In genomic region chr11:85970593-85970992, GRCh38 we compare ENCODE assay signal across 1 cellular context.
TF ChIP-seq lines count a peak whose summit lies in the region.

No MANE protein-coding gene starts in this region.

TF ChIP-seq in HepG2, 621 proteins besides CTCF, POLR2A, EP300 and RAD21 (continued from another document and continues in another):
- TF ChIP-seq, protein P1, sequence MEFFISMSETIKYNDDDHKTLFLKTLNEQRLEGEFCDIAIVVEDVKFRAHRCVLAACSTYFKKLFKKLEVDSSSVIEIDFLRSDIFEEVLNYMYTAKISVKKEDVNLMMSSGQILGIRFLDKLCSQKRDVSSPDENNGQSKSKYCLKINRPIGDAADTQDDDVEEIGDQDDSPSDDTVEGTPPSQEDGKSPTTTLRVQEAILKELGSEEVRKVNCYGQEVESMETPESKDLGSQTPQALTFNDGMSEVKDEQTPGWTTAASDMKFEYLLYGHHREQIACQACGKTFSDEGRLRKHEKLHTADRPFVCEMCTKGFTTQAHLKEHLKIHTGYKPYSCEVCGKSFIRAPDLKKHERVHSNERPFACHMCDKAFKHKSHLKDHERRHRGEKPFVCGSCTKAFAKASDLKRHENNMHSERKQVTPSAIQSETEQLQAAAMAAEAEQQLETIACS (CRISPR knock-in tag; IDR thresholded peaks at IDR 0.05), result no peak
- peak; percentile 71 for TF ChIP-seq NCOA2 (CRISPR knock-in tag; IDR thresholded peaks at IDR 0.05)
- no peak for TF ChIP-seq ZZZ3 (CRISPR knock-in tag; IDR thresholded peaks at IDR 0.05; ENCODE audit: borderline replicate concordance)
- TF ChIP-seq CEBPG (CRISPR knock-in tag; IDR thresholded peaks at IDR 0.05), result peak; percentile 85
- 0 out of 2 replicates have a peak, but pooled peaks have one; percentile 37 for TF ChIP-seq HOXA5 (CRISPR knock-in tag; IDR thresholded peaks at IDR 0.05)
- no peak for TF ChIP-seq NCOA5 (CRISPR knock-in tag; IDR thresholded peaks at IDR 0.05)
- TF ChIP-seq, protein P2, sequence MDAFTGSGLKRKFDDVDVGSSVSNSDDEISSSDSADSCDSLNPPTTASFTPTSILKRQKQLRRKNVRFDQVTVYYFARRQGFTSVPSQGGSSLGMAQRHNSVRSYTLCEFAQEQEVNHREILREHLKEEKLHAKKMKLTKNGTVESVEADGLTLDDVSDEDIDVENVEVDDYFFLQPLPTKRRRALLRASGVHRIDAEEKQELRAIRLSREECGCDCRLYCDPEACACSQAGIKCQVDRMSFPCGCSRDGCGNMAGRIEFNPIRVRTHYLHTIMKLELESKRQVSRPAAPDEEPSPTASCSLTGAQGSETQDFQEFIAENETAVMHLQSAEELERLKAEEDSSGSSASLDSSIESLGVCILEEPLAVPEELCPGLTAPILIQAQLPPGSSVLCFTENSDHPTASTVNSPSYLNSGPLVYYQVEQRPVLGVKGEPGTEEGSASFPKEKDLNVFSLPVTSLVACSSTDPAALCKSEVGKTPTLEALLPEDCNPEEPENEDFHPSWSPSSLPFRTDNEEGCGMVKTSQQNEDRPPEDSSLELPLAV (CRISPR knock-in tag; conservative IDR thresholded peaks at IDR 0.05; ENCODE audit: low read depth), result no peak
- no peak for TF ChIP-seq IKZF1 (IDR thresholded peaks at IDR 0.05)
- no peak for TF ChIP-seq CEBPZ (IDR thresholded peaks at IDR 0.05; ENCODE audit: low read length)
- TF ChIP-seq FIP1L1 (IDR thresholded peaks at IDR 0.05; ENCODE audit: borderline replicate concordance, insufficient read depth, low read depth, low read length), result no peak
- no peak for TF ChIP-seq ZNF235 (CRISPR knock-in tag; IDR thresholded peaks at IDR 0.05; ENCODE audit: borderline replicate concordance)
- TF ChIP-seq ZFP36 (IDR thresholded peaks at IDR 0.05; ENCODE audit: borderline replicate concordance, low read depth, low read length, partially characterized antibody), result no peak
- peak; percentile 12; the same call in 1 of the 2 replicates for TF ChIP-seq TARDBP (CRISPR knock-in tag; IDR thresholded peaks at IDR 0.05)
- 0 out of 2 replicates have a peak, but pooled peaks have one; percentile 46 for TF ChIP-seq ZNF614 (CRISPR knock-in tag; IDR thresholded peaks at IDR 0.05; ENCODE audit: borderline replicate concordance)
- no peak for TF ChIP-seq ZNF549 (CRISPR knock-in tag; IDR thresholded peaks at IDR 0.05)
- TF ChIP-seq ARHGAP35 (CRISPR knock-in tag; IDR thresholded peaks at IDR 0.05; ENCODE audit: borderline replicate concordance), result no peak
- peak; percentile 58 for TF ChIP-seq SALL1 (CRISPR knock-in tag; IDR thresholded peaks at IDR 0.05)
- TF ChIP-seq, protein P3, sequence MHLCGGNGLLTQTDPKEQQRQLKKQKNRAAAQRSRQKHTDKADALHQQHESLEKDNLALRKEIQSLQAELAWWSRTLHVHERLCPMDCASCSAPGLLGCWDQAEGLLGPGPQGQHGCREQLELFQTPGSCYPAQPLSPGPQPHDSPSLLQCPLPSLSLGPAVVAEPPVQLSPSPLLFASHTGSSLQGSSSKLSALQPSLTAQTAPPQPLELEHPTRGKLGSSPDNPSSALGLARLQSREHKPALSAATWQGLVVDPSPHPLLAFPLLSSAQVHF (CRISPR knock-in tag; IDR thresholded peaks at IDR 0.05), result no peak
- TF ChIP-seq FOXP4 (CRISPR knock-in tag; IDR thresholded peaks at IDR 0.05), result peak; percentile 41; the same call in 1 of the 2 replicates
- peak; percentile 33; the same call in 1 of the 2 replicates for TF ChIP-seq LCORL (IDR thresholded peaks at IDR 0.05)
- peak; percentile 55; the same call in 1 of the 2 replicates for TF ChIP-seq LCORL (CRISPR knock-in tag; IDR thresholded peaks at IDR 0.05)
- 0 out of 2 replicates have a peak, but pooled peaks have one; percentile 68 for TF ChIP-seq ZNF775 (CRISPR knock-in tag; IDR thresholded peaks at IDR 0.05; ENCODE audit: borderline replicate concordance)
- no peak for TF ChIP-seq AFF4 (CRISPR knock-in tag; IDR thresholded peaks at IDR 0.05)
- no peak for TF ChIP-seq TCF12 (IDR thresholded peaks at IDR 0.05)
- TF ChIP-seq TCF12 (CRISPR knock-in tag; IDR thresholded peaks at IDR 0.05), result no peak
- TF ChIP-seq SP4 (CRISPR knock-in tag; IDR thresholded peaks at IDR 0.05), result no peak
- no peak for TF ChIP-seq MTF2 (CRISPR knock-in tag; IDR thresholded peaks at IDR 0.05; ENCODE audit: borderline replicate concordance)
- no peak for TF ChIP-seq CCDC6 (CRISPR knock-in tag; IDR thresholded peaks at IDR 0.05)
- no peak for TF ChIP-seq SMARCC2 (IDR thresholded peaks at IDR 0.05)
- TF ChIP-seq, protein P4, sequence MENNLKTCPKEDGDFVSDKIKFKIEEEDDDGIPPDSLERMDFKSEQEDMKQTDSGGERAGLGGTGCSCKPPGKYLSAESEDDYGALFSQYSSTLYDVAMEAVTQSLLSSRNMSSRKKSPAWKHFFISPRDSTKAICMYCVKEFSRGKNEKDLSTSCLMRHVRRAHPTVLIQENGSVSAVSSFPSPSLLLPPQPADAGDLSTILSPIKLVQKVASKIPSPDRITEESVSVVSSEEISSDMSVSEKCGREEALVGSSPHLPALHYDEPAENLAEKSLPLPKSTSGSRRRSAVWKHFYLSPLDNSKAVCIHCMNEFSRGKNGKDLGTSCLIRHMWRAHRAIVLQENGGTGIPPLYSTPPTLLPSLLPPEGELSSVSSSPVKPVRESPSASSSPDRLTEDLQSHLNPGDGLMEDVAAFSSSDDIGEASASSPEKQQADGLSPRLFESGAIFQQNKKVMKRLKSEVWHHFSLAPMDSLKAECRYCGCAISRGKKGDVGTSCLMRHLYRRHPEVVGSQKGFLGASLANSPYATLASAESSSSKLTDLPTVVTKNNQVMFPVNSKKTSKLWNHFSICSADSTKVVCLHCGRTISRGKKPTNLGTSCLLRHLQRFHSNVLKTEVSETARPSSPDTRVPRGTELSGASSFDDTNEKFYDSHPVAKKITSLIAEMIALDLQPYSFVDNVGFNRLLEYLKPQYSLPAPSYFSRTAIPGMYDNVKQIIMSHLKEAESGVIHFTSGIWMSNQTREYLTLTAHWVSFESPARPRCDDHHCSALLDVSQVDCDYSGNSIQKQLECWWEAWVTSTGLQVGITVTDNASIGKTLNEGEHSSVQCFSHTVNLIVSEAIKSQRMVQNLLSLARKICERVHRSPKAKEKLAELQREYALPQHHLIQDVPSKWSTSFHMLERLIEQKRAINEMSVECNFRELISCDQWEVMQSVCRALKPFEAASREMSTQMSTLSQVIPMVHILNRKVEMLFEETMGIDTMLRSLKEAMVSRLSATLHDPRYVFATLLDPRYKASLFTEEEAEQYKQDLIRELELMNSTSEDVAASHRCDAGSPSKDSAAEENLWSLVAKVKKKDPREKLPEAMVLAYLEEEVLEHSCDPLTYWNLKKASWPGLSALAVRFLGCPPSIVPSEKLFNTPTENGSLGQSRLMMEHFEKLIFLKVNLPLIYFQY (CRISPR knock-in tag; IDR thresholded peaks at IDR 0.05; ENCODE audit: borderline replicate concordance), result no peak
- TF ChIP-seq MXD4 (CRISPR knock-in tag; IDR thresholded peaks at IDR 0.05), result no peak
- no peak for TF ChIP-seq SIX1 (CRISPR knock-in tag; IDR thresholded peaks at IDR 0.05; ENCODE audit: borderline replicate concordance)
- no peak for TF ChIP-seq TBP (CRISPR knock-in tag; IDR thresholded peaks at IDR 0.05)
- 0 out of 2 replicates have a peak, but pooled peaks have one; percentile 45 for TF ChIP-seq TCF7 (IDR thresholded peaks at IDR 0.05; ENCODE audit: low read depth)
- no peak for TF ChIP-seq SRF (IDR thresholded peaks at IDR 0.05; ENCODE audit: low read depth, low read length)
- no peak for TF ChIP-seq ISX (CRISPR knock-in tag; conservative IDR thresholded peaks at IDR 0.05)
- no peak for TF ChIP-seq MEF2D (CRISPR knock-in tag; IDR thresholded peaks at IDR 0.05)
- no peak for TF ChIP-seq EEA1 (CRISPR knock-in tag; IDR thresholded peaks at IDR 0.05; ENCODE audit: borderline replicate concordance)
- peak; percentile 55 for TF ChIP-seq PITX1 (CRISPR knock-in tag; IDR thresholded peaks at IDR 0.05)
- peak; percentile 75; the same call in 1 of the 2 replicates for TF ChIP-seq TBX2 (CRISPR knock-in tag; IDR thresholded peaks at IDR 0.05; ENCODE audit: borderline replicate concordance)
- TF ChIP-seq POLR2G (IDR thresholded peaks at IDR 0.05; ENCODE audit: low read depth, low read length), result no peak
- TF ChIP-seq, protein P5, sequence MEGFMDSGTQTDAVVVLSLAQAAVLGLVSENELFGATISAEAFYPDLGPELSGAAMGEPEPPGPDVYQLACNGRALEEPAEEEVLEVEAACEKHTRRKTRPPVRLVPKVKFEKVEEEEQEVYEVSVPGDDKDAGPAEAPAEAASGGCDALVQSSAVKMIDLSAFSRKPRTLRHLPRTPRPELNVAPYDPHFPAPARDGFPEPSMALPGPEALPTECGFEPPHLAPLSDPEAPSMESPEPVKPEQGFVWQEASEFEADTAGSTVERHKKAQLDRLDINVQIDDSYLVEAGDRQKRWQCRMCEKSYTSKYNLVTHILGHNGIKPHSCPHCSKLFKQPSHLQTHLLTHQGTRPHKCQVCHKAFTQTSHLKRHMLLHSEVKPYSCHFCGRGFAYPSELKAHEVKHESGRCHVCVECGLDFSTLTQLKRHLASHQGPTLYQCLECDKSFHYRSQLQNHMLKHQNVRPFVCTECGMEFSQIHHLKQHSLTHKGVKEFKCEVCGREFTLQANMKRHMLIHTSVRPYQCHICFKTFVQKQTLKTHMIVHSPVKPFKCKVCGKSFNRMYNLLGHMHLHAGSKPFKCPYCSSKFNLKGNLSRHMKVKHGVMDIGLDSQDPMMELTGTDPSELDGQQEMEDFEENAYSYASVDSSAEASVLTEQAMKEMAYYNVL (CRISPR knock-in tag; IDR thresholded peaks at IDR 0.05; ENCODE audit: borderline replicate concordance), result no peak
- TF ChIP-seq, protein P6, sequence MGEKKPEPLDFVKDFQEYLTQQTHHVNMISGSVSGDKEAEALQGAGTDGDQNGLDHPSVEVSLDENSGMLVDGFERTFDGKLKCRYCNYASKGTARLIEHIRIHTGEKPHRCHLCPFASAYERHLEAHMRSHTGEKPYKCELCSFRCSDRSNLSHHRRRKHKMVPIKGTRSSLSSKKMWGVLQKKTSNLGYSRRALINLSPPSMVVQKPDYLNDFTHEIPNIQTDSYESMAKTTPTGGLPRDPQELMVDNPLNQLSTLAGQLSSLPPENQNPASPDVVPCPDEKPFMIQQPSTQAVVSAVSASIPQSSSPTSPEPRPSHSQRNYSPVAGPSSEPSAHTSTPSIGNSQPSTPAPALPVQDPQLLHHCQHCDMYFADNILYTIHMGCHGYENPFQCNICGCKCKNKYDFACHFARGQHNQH (CRISPR knock-in tag; IDR thresholded peaks at IDR 0.05), result no peak
